17 cellular contexts compared by ENCODE assay signal in the genomic region with DNA sequence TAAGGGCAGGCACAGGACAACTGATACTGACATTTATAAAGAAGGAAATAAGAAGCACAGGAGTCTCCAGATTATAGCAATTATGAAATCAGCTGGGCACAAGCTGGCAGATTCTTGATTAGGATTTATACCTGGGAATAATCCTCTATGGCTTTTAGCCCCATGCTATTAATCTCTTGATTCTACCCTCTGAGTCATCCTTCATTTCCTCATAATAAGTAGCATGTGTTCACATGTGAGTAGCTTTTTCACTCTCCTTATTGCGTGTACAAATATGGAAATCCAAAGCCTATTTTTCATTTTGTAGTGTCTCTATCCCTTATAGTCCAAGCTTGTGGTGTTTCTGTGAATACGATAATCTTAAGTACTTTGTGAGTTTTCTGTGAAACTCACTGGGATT.
A peak's percentile ranks its signal among the peaks of the same experiment; 100 is the strongest.
DNase-seq lines count a peak whose midpoint lies in the region; ATAC-seq and TF ChIP-seq lines count a peak whose summit lies in the region.
"Had no signal": no experiment of that assay in that cellular context is flagged by ENCODE, and none has a peak within 500 bp of the region (broad histone marks: within the 10 kb centered on the region; RNA-seq: fewer than 3 reads in every experiment).

No MANE protein-coding gene starts in this region.

- no peak for TF ChIP-seq CTCF in retinal pigment epithelial cell (conservative IDR thresholded peaks at IDR 0.05; ENCODE audit: low read depth, low read length)
- no peak for TF ChIP-seq CTCF in SK-N-SH (IDR thresholded peaks at IDR 0.05)

- H3K9ac ChIP-seq in SK-N-SH: no peak overlapping the region

- H3K9me2 ChIP-seq in SK-N-SH: no peaks in the 10 kb centered on the region

- 30% methylated on average over 2 of the region's 2 CpGs for WGBS in SK-N-SH (ENCODE audit: low lambda C conversion rate)

- no peak overlapping the region for H3K27ac ChIP-seq in caudate nucleus (ENCODE audit: low read depth, low read length)
- H3K27ac ChIP-seq in SK-N-SH (ENCODE audit: low read depth in 2 of 2, low read length in 1 of 2): no peak overlapping the region
- H3K27ac ChIP-seq: C4-2B had no signal

- H2AFZ ChIP-seq in SK-N-SH (ENCODE audit: low read depth): no peak overlapping the region

- ATAC-seq in esophagus mucosa (peak; percentile 93), GM19467 (IDR thresholded peaks at IDR 0.05; ENCODE audit: unreplicated experiment) (no peak)
- ATAC-seq: CD8-positive, alpha-beta T cell; HepG2 had no signal

- no peaks in the 10 kb centered on the region for H4K20me1 ChIP-seq in SK-N-SH (ENCODE audit: insufficient read depth)

- H3K4me2 ChIP-seq in SK-N-SH: no peak overlapping the region

- POLR2A ChIA-PET in SK-N-SH (lab: Yijun Ruan, JAX): no interaction called here

- no peaks in the 10 kb centered on the region for H3K36me3 ChIP-seq in SK-N-SH (replicated peaks in 1 of 2; ENCODE audit: control insufficient read depth in 1 of 2, insufficient read depth in 2 of 2, low read length in 1 of 2)
- H3K36me3 ChIP-seq: BE2C had no signal

- H3K4me1 ChIP-seq in SK-N-SH (ENCODE audit: control insufficient read depth in 1 of 2, insufficient read depth in 2 of 2, low read depth in 1 of 2, low read length in 1 of 2): no peaks in the 10 kb centered on the region
- H3K4me1 ChIP-seq: BE2C had no signal

- H3F3A ChIP-seq in SK-N-SH (replicated peaks; ENCODE audit: insufficient read depth): no peaks in the 10 kb centered on the region

- peak; percentile 3 for DNase-seq in AG08395 (ENCODE audit: low spot score)
- DNase-seq in NCI-H82 (lab: John Stamatoyannopoulos, UW): peak; percentile 63
- peak; percentile 39 for DNase-seq in retinal pigment epithelial cell (ENCODE audit: low read depth)
- DNase-seq in caudate nucleus (lab: John Stamatoyannopoulos, UW): no peak
- DNase-seq in SK-N-SH: no peak
- DNase-seq: BE2C; CD8-positive, alpha-beta T cell; COR-L47; DMS153; DMS79 treated with DMSO at 0.1 percent for 48 hours; EL; GOT3; H9 had no signal

- CTCF ChIA-PET in SK-N-SH (lab: Yijun Ruan, JAX): interaction anchor here (3.1 kb wide), 1 partner anchor 21 kb away, joined by 11 read pairs; no protein-coding TSS in a partner anchor

- H3K27me3 ChIP-seq in SK-N-SH (ENCODE audit: insufficient read depth): no peaks in the 10 kb centered on the region
- H3K27me3 ChIP-seq: BE2C had no signal

- no peaks in the 10 kb centered on the region for H3K79me2 ChIP-seq in SK-N-SH (ENCODE audit: insufficient read depth)

- H3K4me3 ChIP-seq in retinal pigment epithelial cell (ENCODE audit: low read length) (no peak overlapping the region), SK-N-SH (ENCODE audit: low read depth in 2 of 2, low read length in 1 of 2) (no peak overlapping the region)

- no peaks in the 10 kb centered on the region for H3K9me3 ChIP-seq in SK-N-SH
- H3K9me3 ChIP-seq: BE2C had no signal

- TF ChIP-seq EP300 in SK-N-SH (IDR thresholded peaks at IDR 0.05; ENCODE audit: borderline replicate concordance in 1 of 2, low read depth in 1 of 2, low read length in 1 of 2): no peak

- no peak for TF ChIP-seq RAD21 in SK-N-SH (IDR thresholded peaks at IDR 0.05; ENCODE audit: low read length)

TF ChIP-seq in SK-N-SH, 30 proteins besides CTCF, POLR2A, EP300 and RAD21:
- TF ChIP-seq PBX3 (IDR thresholded peaks at IDR 0.05): no peak
- TF ChIP-seq TEAD4 (IDR thresholded peaks at IDR 0.05; ENCODE audit: borderline replicate concordance, insufficient read depth): no peak
- no peak for TF ChIP-seq JUND (IDR thresholded peaks at IDR 0.05)
- no peak for TF ChIP-seq USF1 (IDR thresholded peaks at IDR 0.05; ENCODE audit: borderline replicate concordance, low read depth)
- TF ChIP-seq ELF1 (IDR thresholded peaks at IDR 0.05): no peak
- TF ChIP-seq CHD2 (IDR thresholded peaks at IDR 0.05; ENCODE audit: low read length, partially characterized antibody): no peak
- TF ChIP-seq TAF1 (IDR thresholded peaks at IDR 0.05; ENCODE audit: borderline replicate concordance, low read depth, low read length): no peak
- TF ChIP-seq GATA2 (CRISPR knock-in tag; IDR thresholded peaks at IDR 0.05): no peak
- no peak for TF ChIP-seq SIN3A (IDR thresholded peaks at IDR 0.05; ENCODE audit: borderline replicate concordance, low read depth, low read length)
- no peak for TF ChIP-seq FOXJ3 (CRISPR knock-in tag; IDR thresholded peaks at IDR 0.05)
- no peak for TF ChIP-seq TCF12 (IDR thresholded peaks at IDR 0.05)
- no peak for TF ChIP-seq MXI1 (IDR thresholded peaks at IDR 0.05; ENCODE audit: low read depth, low read length)
- no peak for TF ChIP-seq RXRA (IDR thresholded peaks at IDR 0.05; ENCODE audit: borderline replicate concordance, low read depth)
- TF ChIP-seq FOXM1 (IDR thresholded peaks at IDR 0.05; ENCODE audit: low read depth): no peak
- TF ChIP-seq SMC3 (IDR thresholded peaks at IDR 0.05; ENCODE audit: low read depth, low read length): no peak
- no peak for TF ChIP-seq IRF3 (IDR thresholded peaks at IDR 0.05; ENCODE audit: low read depth, low read length)
- TF ChIP-seq MEF2A (IDR thresholded peaks at IDR 0.05; ENCODE audit: borderline replicate concordance, low read depth): no peak
- no peak for TF ChIP-seq REST (IDR thresholded peaks at IDR 0.05; ENCODE audit: low read depth, low read length)
- TF ChIP-seq YY1 (IDR thresholded peaks at IDR 0.05; ENCODE audit: low read depth): no peak
TF ChIP-seq in SK-N-SH: peak in this region for 0.

Comparison
In these comparisons a context has a peak if more than half of its experiments do, and no peak if none do; other contexts are left out.
1. DNase-seq: peak in AG08395 (single experiment), NCI-H82 (single experiment) and retinal pigment epithelial cell (single experiment); none in caudate nucleus (0 of 61) and SK-N-SH (single experiment).